Comparison of ENCODE assay signal across 26 cellular contexts in genomic region chr3:62052331-62052730, GRCh38.
"Had no signal": no experiment of that assay in that cellular context is flagged by ENCODE, and none has a peak within 500 bp of the region (broad histone marks: within the 10 kb centered on the region; RNA-seq: fewer than 3 reads in every experiment).

No MANE protein-coding gene starts in this region.

- H3K27ac ChIP-seq: stomach, suprapubic skin, testis, thoracic aorta, thyroid gland, tibial artery, tibial nerve, transverse colon, upper lobe of left lung, upper lobe of right lung, uterus, vagina had no signal

- DNase-seq: stimulated activated CD4-positive, alpha-beta T cell treated with anti-CD3 and anti-CD28 coated beads, Interleukin-2, amount 100 ng/mL, for 48 hours; stimulated activated CD4-positive, alpha-beta T cell treated with anti-CD3 and anti-CD28 coated beads, Interleukin-4, amount 100 ng/mL, for 1 hour; stimulated activated CD4-positive, alpha-beta T cell treated with anti-CD3 and anti-CD28 coated beads, Interleukin-4, amount 100 ng/mL, for 24 hours; stimulated activated CD4-positive, alpha-beta T cell treated with anti-CD3 and anti-CD28 coated beads, Interleukin-4, amount 100 ng/mL, for 4 hours; stimulated activated CD8-positive, alpha-beta memory T cell treated with anti-CD3 and anti-CD28 coated beads, Interleukin-4, amount 100 ng/mL, for 48 hours; stimulated activated naive B cell treated with anti-CD40 and anti-IgM and Interleukin-4, amounts not matched to agents 10 μg/mL and 1 μg/mL and 100 μg/mL, for 72 hours; stimulated activated naive CD4-positive, alpha-beta T cell; stimulated activated naive CD4-positive, alpha-beta T cell treated with Interleukin-2 at 50 U/mL for 16 hours; stimulated activated naive CD8-positive, alpha-beta T cell treated with anti-CD3 and anti-CD28 coated beads, Interleukin-15, amount 100 ng/mL, for 72 hours; stimulated activated naive CD8-positive, alpha-beta T cell treated with anti-CD3 and anti-CD28 coated beads, Interleukin-15, Interleukin-2, amounts not matched to agents 100 U/mL and 50 U/mL, for 24 hours; tibial artery; upper lobe of right lung; uterus had no signal

- H3K27ac Mint-ChIP-seq: stimulated activated effector memory CD8-positive, alpha-beta T cell treated with anti-CD3 and anti-CD28 coated beads, Interleukin-12 subunit alpha, Interleukin-12 subunit beta, amount 100 ng/mL, for 72 hours; stimulated activated memory B cell treated with anti-CD40 and anti-IgM and Interleukin-4, amounts not matched to agents 10 μg/mL and 1 μg/mL and 100 μg/mL, for 72 hours; stimulated activated naive B cell treated with anti-CD40 and anti-IgM and Interleukin-4, amounts not matched to agents 10 μg/mL and 1 μg/mL and 100 μg/mL, for 72 hours; stimulated activated naive CD8-positive, alpha-beta T cell treated with anti-CD3 and anti-CD28 coated beads, Interleukin-15, amount 100 ng/mL, for 72 hours; stimulated activated naive CD8-positive, alpha-beta T cell treated with anti-CD3 and anti-CD28 coated beads, Interleukin-15, Interleukin-2, amounts not matched to agents 100 ng/mL and 50 ng/mL, for 24 hours; type B pancreatic cell had no signal

- H3K27me3 Mint-ChIP-seq: stimulated activated memory B cell treated with anti-CD40 and anti-IgM and Interleukin-4, amounts not matched to agents 10 μg/mL and 1 μg/mL and 100 μg/mL, for 72 hours; stimulated activated naive B cell treated with anti-CD40 and anti-IgM and Interleukin-4, amounts not matched to agents 10 μg/mL and 1 μg/mL and 100 μg/mL, for 72 hours; stimulated activated naive CD8-positive, alpha-beta T cell treated with anti-CD3 and anti-CD28 coated beads, Interleukin-15, Interleukin-2, amounts not matched to agents 100 ng/mL and 50 ng/mL, for 24 hours; type B pancreatic cell had no signal

- H3K4me1 ChIP-seq: stomach, suprapubic skin, testis, tibial nerve, transverse colon, upper lobe of left lung, upper lobe of right lung, uterus, vagina had no signal

- H3K9me3 Mint-ChIP-seq: stimulated activated memory B cell treated with anti-CD40 and anti-IgM and Interleukin-4, amounts not matched to agents 10 μg/mL and 1 μg/mL and 100 μg/mL, for 72 hours; stimulated activated naive B cell treated with anti-CD40 and anti-IgM and Interleukin-4, amounts not matched to agents 10 μg/mL and 1 μg/mL and 100 μg/mL, for 72 hours; stimulated activated naive CD8-positive, alpha-beta T cell treated with anti-CD3 and anti-CD28 coated beads, Interleukin-15, amount 100 ng/mL, for 72 hours; stimulated activated naive CD8-positive, alpha-beta T cell treated with anti-CD3 and anti-CD28 coated beads, Interleukin-15, Interleukin-2, amounts not matched to agents 100 ng/mL and 50 ng/mL, for 24 hours; type B pancreatic cell had no signal

- H3K36me3 ChIP-seq: stomach, suprapubic skin, thoracic aorta, thyroid gland, tibial artery, tibial nerve, transverse colon, upper lobe of left lung, upper lobe of right lung, uterus, vagina had no signal

- H3K9me3 ChIP-seq: stomach, suprapubic skin, testis, thoracic aorta, thyroid gland, tibial artery, tibial nerve, transverse colon, upper lobe of left lung, upper lobe of right lung, uterus, vagina had no signal

- H3K36me3 Mint-ChIP-seq: stimulated activated effector memory CD8-positive, alpha-beta T cell treated with anti-CD3 and anti-CD28 coated beads, Interleukin-12 subunit alpha, Interleukin-12 subunit beta, amount 100 ng/mL, for 72 hours; stimulated activated memory B cell treated with anti-CD40 and anti-IgM and Interleukin-4, amounts not matched to agents 10 μg/mL and 1 μg/mL and 100 μg/mL, for 72 hours; stimulated activated naive B cell treated with anti-CD40 and anti-IgM and Interleukin-4, amounts not matched to agents 10 μg/mL and 1 μg/mL and 100 μg/mL, for 72 hours had no signal

- H3K4me3 ChIP-seq: stomach, suprapubic skin, testis, thoracic aorta, thyroid gland, tibial artery, tibial nerve, transverse colon, upper lobe of left lung, upper lobe of right lung, uterus, vagina had no signal

- H3K27me3 ChIP-seq: stomach, suprapubic skin, testis, thyroid gland, tibial artery, tibial nerve, transverse colon, upper lobe of left lung, upper lobe of right lung, uterus, vagina had no signal

- H3K4me1 Mint-ChIP-seq: stimulated activated effector memory CD8-positive, alpha-beta T cell treated with anti-CD3 and anti-CD28 coated beads, Interleukin-12 subunit alpha, Interleukin-12 subunit beta, amount 100 ng/mL, for 72 hours; stimulated activated memory B cell treated with anti-CD40 and anti-IgM and Interleukin-4, amounts not matched to agents 10 μg/mL and 1 μg/mL and 100 μg/mL, for 72 hours; stimulated activated naive B cell treated with anti-CD40 and anti-IgM and Interleukin-4, amounts not matched to agents 10 μg/mL and 1 μg/mL and 100 μg/mL, for 72 hours; stimulated activated naive CD8-positive, alpha-beta T cell treated with anti-CD3 and anti-CD28 coated beads, Interleukin-15, amount 100 ng/mL, for 72 hours had no signal

- ATAC-seq: stimulated activated effector memory CD8-positive, alpha-beta T cell treated with anti-CD3 and anti-CD28 coated beads, Interleukin-12 subunit alpha, Interleukin-12 subunit beta, amount 100 ng/mL, for 72 hours; stimulated activated memory B cell treated with anti-CD40 and anti-IgM and Interleukin-4, amounts not matched to agents 10 μg/mL and 1 μg/mL and 100 μg/mL, for 72 hours; stimulated activated naive B cell treated with anti-CD40 and anti-IgM and Interleukin-4, amounts not matched to agents 10 μg/mL and 1 μg/mL and 100 μg/mL, for 72 hours; stimulated activated naive CD8-positive, alpha-beta T cell treated with anti-CD3 and anti-CD28 coated beads, Interleukin-15, amount 100 ng/mL, for 72 hours; stimulated activated naive CD8-positive, alpha-beta T cell treated with anti-CD3 and anti-CD28 coated beads, Interleukin-15, Interleukin-2, amounts not matched to agents 100 U/mL and 50 U/mL, for 24 hours; upper lobe of right lung had no signal

- H3K4me3 Mint-ChIP-seq: stimulated activated effector memory CD8-positive, alpha-beta T cell treated with anti-CD3 and anti-CD28 coated beads, Interleukin-12 subunit alpha, Interleukin-12 subunit beta, amount 100 ng/mL, for 72 hours; stimulated activated memory B cell treated with anti-CD40 and anti-IgM and Interleukin-4, amounts not matched to agents 10 μg/mL and 1 μg/mL and 100 μg/mL, for 72 hours; stimulated activated naive B cell treated with anti-CD40 and anti-IgM and Interleukin-4, amounts not matched to agents 10 μg/mL and 1 μg/mL and 100 μg/mL, for 72 hours; stimulated activated naive CD8-positive, alpha-beta T cell treated with anti-CD3 and anti-CD28 coated beads, Interleukin-15, amount 100 ng/mL, for 72 hours; stimulated activated naive CD8-positive, alpha-beta T cell treated with anti-CD3 and anti-CD28 coated beads, Interleukin-15, Interleukin-2, amounts not matched to agents 100 ng/mL and 50 ng/mL, for 24 hours; type B pancreatic cell had no signal
